ENCODE assay signal across 33 cellular contexts in the genomic region with DNA sequence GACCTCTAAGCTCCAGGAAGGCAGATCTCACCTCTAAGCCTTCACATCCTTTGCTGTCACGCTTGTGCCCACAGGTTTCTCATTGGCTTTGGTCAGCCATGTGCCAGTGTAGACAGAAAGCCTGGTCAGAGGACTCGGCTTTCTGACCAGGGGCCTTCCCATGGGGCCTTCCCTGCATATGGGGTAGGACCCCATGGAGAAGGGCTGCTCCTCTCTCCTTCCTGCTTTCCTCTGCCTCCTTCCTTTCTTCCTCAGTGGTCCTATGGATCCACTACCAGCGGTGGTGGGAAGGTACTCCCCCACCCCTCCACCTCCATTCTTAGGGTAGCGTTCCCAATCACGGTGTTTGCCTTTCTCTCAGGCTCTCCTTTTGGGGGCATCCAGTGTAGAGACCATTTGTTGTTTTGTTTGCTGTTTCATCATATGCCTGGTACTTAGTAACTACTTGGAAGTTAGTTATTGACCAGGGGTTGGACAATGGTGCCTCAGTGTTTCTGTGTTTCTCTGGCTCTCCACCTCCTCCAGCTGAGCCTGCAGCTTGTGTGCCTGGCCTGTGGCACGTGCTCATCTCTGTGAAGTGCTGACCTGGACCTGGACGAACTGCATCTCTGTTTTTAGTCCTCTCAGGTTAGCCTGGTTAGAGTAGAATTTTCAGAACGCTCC.
"Had no signal": no experiment of that assay in that cellular context is flagged by ENCODE, and none has a peak within 500 bp of the region (broad histone marks: within the 10 kb centered on the region; RNA-seq: fewer than 3 reads in every experiment).

No MANE protein-coding gene starts in this region.

- H3K4me3 ChIP-seq: ascending aorta, SJSA1 had no signal

- H3K27me3 Mint-ChIP-seq: activated B cell treated with CpG ODN at 0.5 μM for 24 hours; activated CD4-positive, alpha-beta memory T cell treated with anti-CD3 and anti-CD28 coated beads for 36 hours; activated CD4-positive, alpha-beta T cell treated with anti-CD3 and anti-CD28 coated beads, Interleukin-2, amount 10 ng/mL, durations not matched to agents 7 days and 5 days; activated naive CD8-positive, alpha-beta T cell treated with anti-CD3 and anti-CD28 coated beads, Interleukin-2, amount 50 U/mL, for 24 hours; central memory CD8-positive, alpha-beta T cell had no signal

- H3K9me3 ChIP-seq: ascending aorta, SJSA1 had no signal

- H3K4me1 Mint-ChIP-seq: activated CD4-positive, alpha-beta T cell treated with anti-CD3 and anti-CD28 coated beads, Interleukin-2, amount 10 ng/mL, durations not matched to agents 7 days and 5 days; activated naive CD8-positive, alpha-beta T cell treated with anti-CD3 and anti-CD28 coated beads, Interleukin-2, amount 50 U/mL, for 24 hours; brain had no signal

- H3K4me2 ChIP-seq: KMS-11 had no signal

- H3K9me3 Mint-ChIP-seq: activated B cell treated with CpG ODN at 0.5 μM for 24 hours; activated CD4-positive, alpha-beta memory T cell treated with anti-CD3 and anti-CD28 coated beads for 36 hours; activated CD4-positive, alpha-beta T cell treated with anti-CD3 and anti-CD28 coated beads, Interleukin-2, amount 10 ng/mL, durations not matched to agents 7 days and 5 days; activated naive CD4-positive, alpha-beta T cell treated with anti-CD3 and anti-CD28 coated beads, Interleukin-2, amount 50 U/mL, for 72 hours; activated naive CD8-positive, alpha-beta T cell treated with anti-CD3 and anti-CD28 coated beads, Interleukin-2, amount 50 U/mL, for 24 hours; activated T-cell treated with anti-CD3 and anti-CD28 coated beads, Interleukin-2, amount 50 U/mL, for 4 hours; central memory CD8-positive, alpha-beta T cell; T-helper 1 cell treated with Interleukin-12 subunit alpha and Interleukin-12 subunit beta and Interleukin-4 antibody, amounts not matched to agents 30 μg/mL and 1 μg/mL, for 36 hours had no signal

- ATAC-seq: activated naive CD4-positive, alpha-beta T cell treated with anti-CD3 and anti-CD28 coated beads, Interleukin-2, amount 50 U/mL, for 72 hours; activated naive CD8-positive, alpha-beta T cell treated with anti-CD3 and anti-CD28 coated beads, Interleukin-2, amount 50 U/mL, for 24 hours; activated T-cell treated with anti-CD3 and anti-CD28 coated beads, Interleukin-2, amount 50 U/mL, for 4 hours; Panc1 had no signal

- H3K4me3 Mint-ChIP-seq: activated B cell treated with CpG ODN at 0.5 μM for 24 hours; activated CD4-positive, alpha-beta memory T cell treated with anti-CD3 and anti-CD28 coated beads for 36 hours; activated CD4-positive, alpha-beta T cell treated with anti-CD3 and anti-CD28 coated beads, Interleukin-2, amount 10 ng/mL, durations not matched to agents 7 days and 5 days; activated naive CD8-positive, alpha-beta T cell treated with anti-CD3 and anti-CD28 coated beads, Interleukin-2, amount 50 U/mL, for 24 hours; activated T-cell treated with anti-CD3 and anti-CD28 coated beads, Interleukin-2, amount 50 U/mL, for 4 hours; brain; central memory CD8-positive, alpha-beta T cell; T-helper 1 cell treated with Interleukin-12 subunit alpha and Interleukin-12 subunit beta and Interleukin-4 antibody, amounts not matched to agents 30 μg/mL and 1 μg/mL, for 36 hours had no signal

- H3K27ac ChIP-seq: ascending aorta, KMS-11, SJSA1 had no signal

- H3K4me1 ChIP-seq: ascending aorta, SJSA1 had no signal

- H3K27me3 ChIP-seq: ascending aorta, SJSA1 had no signal

- H3K9ac ChIP-seq: KMS-11 had no signal

- H3K27ac Mint-ChIP-seq: activated B cell treated with CpG ODN at 0.5 μM for 24 hours; activated CD4-positive, alpha-beta memory T cell treated with anti-CD3 and anti-CD28 coated beads for 36 hours; activated CD4-positive, alpha-beta T cell treated with anti-CD3 and anti-CD28 coated beads, Interleukin-2, amount 10 ng/mL, durations not matched to agents 7 days and 5 days; activated naive CD8-positive, alpha-beta T cell treated with anti-CD3 and anti-CD28 coated beads, Interleukin-2, amount 50 U/mL, for 24 hours; brain; T-helper 1 cell treated with Interleukin-12 subunit alpha and Interleukin-12 subunit beta and Interleukin-4 antibody, amounts not matched to agents 30 μg/mL and 1 μg/mL, for 36 hours had no signal

- DNase-seq: activated B cell treated with CpG ODN at 0.5 μM for 24 hours; activated CD4-positive, alpha-beta memory T cell treated with anti-CD3 and anti-CD28 coated beads for 36 hours; activated CD4-positive, alpha-beta T cell treated with anti-CD3 and anti-CD28 coated beads for 1 hour; activated CD4-positive, alpha-beta T cell treated with anti-CD3 and anti-CD28 coated beads, Interleukin-2, amount 10 ng/mL, durations not matched to agents 7 days and 5 days; activated CD8-positive, alpha-beta memory T cell treated with anti-CD3 and anti-CD28 coated beads for 24 hours; activated effector memory CD4-positive, alpha-beta T cell treated with anti-CD3 and anti-CD28 coated beads, Interleukin-2, amount 50 U/mL, for 16 hours; activated naive CD4-positive, alpha-beta T cell treated with Interleukin-2 at 50 U/mL for 16 hours; activated naive CD8-positive, alpha-beta T cell treated with anti-CD3 and anti-CD28 coated beads, Interleukin-2, amount 50 U/mL, for 24 hours; activated T-cell treated with anti-CD3 and anti-CD28 coated beads, Interleukin-2, amount 50 U/mL, for 4 hours; amniotic stem cell; NCI-H1092; NCI-H1417; NCI-H1694; NCI-H2029; NCI-H2107; NCI-H2171 treated with DMSO at 0.1 percent for 48 hours; NCI-H345; NCI-H510A; NCI-H526 treated with DMSO at 0.1 percent for 48 hours; NCI-H82; NK-92 treated with Interleukin-12 subunit alpha and Interleukin-12 subunit beta, amount 100 ng/mL, for 24 hours; OCI-M1; Right ventricle myocardium superior; RPMI8226; T-helper 9 cell had no signal
